ENCODE assay signal across 12 cellular contexts in the genomic region with DNA sequence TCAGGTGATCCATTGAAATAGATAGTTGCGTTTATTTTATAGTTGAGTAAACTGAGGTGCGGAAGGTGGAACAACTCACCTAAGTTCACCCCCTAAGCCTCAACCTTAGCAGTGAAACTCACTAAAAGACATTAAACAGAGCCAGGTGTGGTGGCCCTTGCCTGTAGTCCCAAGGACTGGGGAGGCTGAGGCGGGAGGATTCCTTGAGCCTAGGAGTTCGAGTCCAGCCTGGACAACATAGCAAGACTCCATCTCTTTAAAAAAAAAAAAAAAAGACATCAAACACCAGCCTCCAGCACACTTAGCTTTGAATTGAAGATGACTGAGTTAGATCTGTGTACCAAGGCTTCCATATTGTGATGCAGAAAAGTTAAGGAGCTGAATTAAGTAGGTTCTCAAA. TPM values are rescaled to one million over a fixed set of nuclear protein-coding genes. Genes with fewer than 3 reads are reported as not detected.
DNase-seq lines count a peak whose midpoint lies in the region; TF ChIP-seq lines count a peak whose summit lies in the region.
"Had no signal": no experiment of that assay in that cellular context is flagged by ENCODE, and none has a peak within 500 bp of the region (broad histone marks: within the 10 kb centered on the region; RNA-seq: fewer than 3 reads in every experiment).

No MANE protein-coding gene starts in this region.

- peak overlapping the region; percentile 75 for H3K4me2 ChIP-seq in OCI-LY3 (ENCODE audit: low read length)

- peak in 1 of 5 donors; percentile 9 for DNase-seq in CD4-positive, alpha-beta memory T cell
- no peak for DNase-seq in epithelial cell of proximal tubule (ENCODE audit: low read depth)
- no peak for DNase-seq in progenitor cell of endocrine pancreas (ENCODE audit: low spot score, unreplicated experiment)
- no peak for DNase-seq in COLO829 (ENCODE audit: low spot score)
- DNase-seq in glutamatergic neuron = no peak
- no peak for DNase-seq in stimulated activated CD8-positive, alpha-beta memory T cell treated with anti-CD3 and anti-CD28 coated beads, Interleukin-4, amount 100 ng/mL, for 48 hours
- no peak for DNase-seq in NCI-H1417 treated with DMSO at 0.1 percent for 48 hours (lab: John Stamatoyannopoulos, UW)

- H3K27ac ChIP-seq in CD4-positive, alpha-beta memory T cell (ENCODE audit: low read depth, low read length) = peak overlapping the region; percentile 73
- no peak overlapping the region for H3K27ac ChIP-seq in OCI-LY3 (ENCODE audit: low read length)
- H3K27ac ChIP-seq: HL-60 had no signal

- peak overlapping the region; percentile 96 to 99 (median 98) for H3K27ac Mint-ChIP-seq in CD4-positive, alpha-beta memory T cell
- H3K27ac Mint-ChIP-seq in progenitor cell of endocrine pancreas (peak overlapping the region; percentile 84), glutamatergic neuron (ENCODE audit: unreplicated experiment) (no peak overlapping the region)

- intact Hi-C loops in CD4-positive, alpha-beta memory T cell (cut with micrococcal nuclease) = loop anchor here (2.0 to 10.0 kb wide), 2 partner anchors 74 to 1410 kb away; partner anchors contain the start of genes GNAZ, GUCD1 and SNRPD3

- H3K4me3 Mint-ChIP-seq in CD4-positive, alpha-beta memory T cell = peak overlapping the region; percentile 80 to 90 (median 83)
- H3K4me3 Mint-ChIP-seq in progenitor cell of endocrine pancreas (ENCODE audit: low read depth) (no peak overlapping the region), glutamatergic neuron (ENCODE audit: unreplicated experiment) (no peak overlapping the region)

- H3K79me2 ChIP-seq in OCI-LY3 (ENCODE audit: low read length) = 0 out of 2 replicates have a peak, but pooled peaks cover 3% of the 10 kb centered on the region

- CTCF ChIA-PET in CD4-positive, alpha-beta memory T cell (lab: Charles Lee; ENCODE audit: partially characterized antibody) = interaction anchor here (0.7 to 2.3 kb wide), 12 partner anchors 9 to 335 kb away, joined by 3 to 13 read pairs (median 5); partner anchors contain the start of gene BCR

- no peaks in the 10 kb centered on the region for H3K9me3 Mint-ChIP-seq in CD4-positive, alpha-beta memory T cell
- H3K9me3 Mint-ChIP-seq in progenitor cell of endocrine pancreas (ENCODE audit: low read depth) (no peaks in the 10 kb centered on the region), glutamatergic neuron (ENCODE audit: unreplicated experiment) (no peaks in the 10 kb centered on the region)

- peaks cover 30 to 62% (median 46%) of the 10 kb centered on the region in 4 donors for H3K4me1 Mint-ChIP-seq in CD4-positive, alpha-beta memory T cell
- H3K4me1 Mint-ChIP-seq in progenitor cell of endocrine pancreas (ENCODE audit: low read depth) = peaks cover 28% of the 10 kb centered on the region
- H3K4me1 Mint-ChIP-seq in glutamatergic neuron (ENCODE audit: low read depth, unreplicated experiment) = peaks cover 19% of the 10 kb centered on the region

- H3K4me1 ChIP-seq in CD4-positive, alpha-beta memory T cell (ENCODE audit: insufficient read depth, low read length) = peaks cover 56% of the 10 kb centered on the region
- peaks cover 35% of the 10 kb centered on the region for H3K4me1 ChIP-seq in OCI-LY3 (ENCODE audit: low read length)

- peak overlapping the region in 1 of 2 donors; percentile 38 for H3K4me3 ChIP-seq in CD4-positive, alpha-beta memory T cell (ENCODE audit: low read length in 2 of 2)
- peak overlapping the region; percentile 74 for H3K4me3 ChIP-seq in OCI-LY3 (ENCODE audit: low read length)
- H3K4me3 ChIP-seq in epithelial cell of proximal tubule (ENCODE audit: low read depth, low read length) = peak overlapping the region; percentile 52

- H3K27me3 ChIP-seq in CD4-positive, alpha-beta memory T cell (ENCODE audit: insufficient read depth, low read length) = no peaks in the 10 kb centered on the region
- peaks cover 6% of the 10 kb centered on the region; the same call in 1 of the 2 replicates for H3K27me3 ChIP-seq in OCI-LY3 (ENCODE audit: low read depth, low read length)

- H3K27me3 Mint-ChIP-seq in CD4-positive, alpha-beta memory T cell = no peaks in the 10 kb centered on the region
- H3K27me3 Mint-ChIP-seq in progenitor cell of endocrine pancreas (no peaks in the 10 kb centered on the region), glutamatergic neuron (ENCODE audit: unreplicated experiment) (peaks cover 3% of the 10 kb centered on the region)

- peak overlapping the region; percentile 32 for H3K9ac ChIP-seq in OCI-LY3 (ENCODE audit: low read length)

- TF ChIP-seq CTCF in OCI-LY3 (IDR thresholded peaks at IDR 0.05; ENCODE audit: low read depth, low read length) = no peak
- no peak for TF ChIP-seq CTCF in epithelial cell of proximal tubule (conservative IDR thresholded peaks at IDR 0.05; ENCODE audit: low read depth, low read length)
- no peak for TF ChIP-seq CTCF in progenitor cell of endocrine pancreas (IDR thresholded peaks at IDR 0.05; ENCODE audit: unreplicated experiment)
- TF ChIP-seq CTCF in glutamatergic neuron (IDR thresholded peaks at IDR 0.05; ENCODE audit: partially characterized antibody, unreplicated experiment) = no peak

- peak overlapping the region; percentile 39; the same call in 1 of the 2 replicates for H2AFZ ChIP-seq in OCI-LY3 (ENCODE audit: low read depth, low read length)

- peaks cover 0 to 2% of the 10 kb centered on the region in 2 donors for H3K36me3 Mint-ChIP-seq in CD4-positive, alpha-beta memory T cell
- no peaks in the 10 kb centered on the region for H3K36me3 Mint-ChIP-seq in progenitor cell of endocrine pancreas (ENCODE audit: insufficient read depth)
- H3K36me3 Mint-ChIP-seq in glutamatergic neuron (ENCODE audit: unreplicated experiment) = no peaks in the 10 kb centered on the region

- H3K36me3 ChIP-seq in CD4-positive, alpha-beta memory T cell (ENCODE audit: insufficient read depth, low read length) = no peaks in the 10 kb centered on the region
- H3K36me3 ChIP-seq in OCI-LY3 (replicated peaks; ENCODE audit: low read depth, low read length) = no peaks in the 10 kb centered on the region
- H3K36me3 ChIP-seq: heart right ventricle had no signal

- H4K20me1 ChIP-seq in OCI-LY3 (ENCODE audit: insufficient read depth, low read length) = no peaks in the 10 kb centered on the region

- POLR2A ChIA-PET in CD4-positive, alpha-beta memory T cell (lab: Charles Lee; ENCODE audit: partially characterized antibody) = interaction anchor here (0.8 to 2.7 kb wide), 8 partner anchors 9 to 324 kb away, joined by 3 to 15 read pairs (median 6); partner anchors contain the start of genes BCR and GNAZ

- no peaks in the 10 kb centered on the region for H3K9me3 ChIP-seq in CD4-positive, alpha-beta memory T cell (ENCODE audit: control insufficient read depth in 1 of 2, low read length in 2 of 2)
- H3K9me3 ChIP-seq in OCI-LY3 (ENCODE audit: insufficient read depth, low read length) = no peaks in the 10 kb centered on the region
- H3K9me3 ChIP-seq: heart right ventricle had no signal

RNA-seq across cellular contexts. Expression of gene RAB36, which starts 0.8 kb away (rescaled TPM):
- under 1 TPM; 0.33 to 0.64 TPM for total RNA-seq in CD4-positive, alpha-beta memory T cell
- polyA plus RNA-seq in CD4-positive, alpha-beta memory T cell = 1 to 10 TPM in 1 of 2 donors, under 1 TPM in 1; 0.61 to 1.1 TPM
- total RNA-seq in epithelial cell of proximal tubule (3.4 and 3.5 TPM in 2 replicates), progenitor cell of endocrine pancreas (10.1 and 10.3 TPM in 2 replicates), glutamatergic neuron (ENCODE audit: unreplicated experiment) (2.0 TPM)

RNA-seq across cellular contexts. Expression of gene RSPH14, which starts 2.6 kb away (rescaled TPM):
- total RNA-seq in CD4-positive, alpha-beta memory T cell = not detected
- not detected for polyA plus RNA-seq in CD4-positive, alpha-beta memory T cell
- total RNA-seq in epithelial cell of proximal tubule (0.17 and 0.72 TPM in 2 replicates), progenitor cell of endocrine pancreas (2.4 and 3.6 TPM in 2 replicates), glutamatergic neuron (ENCODE audit: unreplicated experiment) (1.7 TPM)
- total RNA-seq: bronchial epithelial cell, RPMI7951 had no signal

RNA-seq across cellular contexts. Expression of gene BCR, which starts 35.9 kb away (rescaled TPM):
- total RNA-seq in CD4-positive, alpha-beta memory T cell = 10 to 100 TPM; 75.3 to 75.6 TPM
- polyA plus RNA-seq in CD4-positive, alpha-beta memory T cell = 10 to 100 TPM in 1 of 2 donors, 1 to 10 TPM in 1; 3.3 to 27.0 TPM
- total RNA-seq in epithelial cell of proximal tubule (46.9 and 69.0 TPM in 2 replicates), progenitor cell of endocrine pancreas (102 and 106 TPM in 2 replicates), glutamatergic neuron (ENCODE audit: unreplicated experiment) (268 TPM)

Comparison
In these comparisons a context has a peak if more than half of its experiments do, and no peak if none do; other contexts are left out.
1. H3K4me3 Mint-ChIP-seq: peak in CD4-positive, alpha-beta memory T cell (8 of 8); none in progenitor cell of endocrine pancreas (single experiment) and glutamatergic neuron (single experiment).